In genomic region chr1:114669562-114670082, GRCh38 we compare ENCODE assay signal across 8 cellular contexts. TPM values are rescaled to one million over a fixed set of nuclear protein-coding genes. Genes with fewer than 3 reads are reported as not detected.
A peak's percentile ranks its signal among the peaks of the same experiment; 100 is the strongest.
DNase-seq lines count a peak whose midpoint lies in the region; ATAC-seq and TF ChIP-seq lines count a peak whose summit lies in the region.

A gene with protein sequence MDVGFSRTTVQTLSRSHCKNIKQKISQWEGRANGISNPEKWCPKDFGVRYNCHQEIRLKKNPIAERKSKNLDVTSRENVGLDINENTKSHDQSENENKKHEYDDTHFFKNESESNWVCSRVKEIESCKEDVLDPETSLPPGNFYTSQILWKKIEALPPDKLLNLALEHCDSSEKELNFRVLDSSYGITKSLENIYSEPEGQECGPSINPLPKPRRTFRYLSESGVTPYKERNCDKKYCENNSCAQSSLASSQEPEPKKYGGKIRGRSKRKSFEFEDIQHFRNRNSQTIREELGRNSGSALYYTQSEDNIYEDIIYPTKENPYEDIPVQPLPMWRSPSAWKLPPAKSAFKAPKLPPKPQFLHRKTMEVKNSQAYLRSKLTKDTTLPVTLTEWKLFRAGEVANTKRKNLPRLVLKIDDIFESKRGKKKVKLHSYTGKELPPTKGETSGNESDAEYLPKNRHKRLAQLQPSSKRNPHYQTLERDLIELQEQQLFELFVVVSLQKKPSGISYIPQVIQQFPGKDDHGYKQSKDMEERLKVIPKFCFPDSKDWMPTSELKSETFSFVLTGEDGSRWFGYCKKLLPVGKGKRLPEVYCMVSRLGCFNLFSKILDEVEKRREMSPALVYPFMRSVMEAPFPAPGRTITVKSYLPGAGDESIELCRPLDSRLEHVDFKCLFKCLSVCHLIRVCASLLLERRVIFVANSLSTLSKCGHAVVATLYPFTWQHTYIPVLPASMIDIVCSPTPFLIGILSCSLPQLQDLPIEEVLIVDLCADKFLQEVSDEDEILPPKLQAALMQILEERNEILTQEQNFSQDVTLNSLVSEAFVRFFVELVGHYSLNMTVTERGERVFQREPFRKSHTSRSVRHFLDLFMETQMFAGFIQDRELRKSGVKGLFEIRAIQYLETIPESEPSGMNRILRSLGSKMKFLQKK (minus strand): TSS chr1:114670049. CDS start chr1:114625984, 44,065 bp downstream.

- H3K4me3 Mint-ChIP-seq in activated CD4-positive, alpha-beta memory T cell treated with anti-CD3 and anti-CD28 coated beads for 36 hours: peak within 1 kb of the TSS; percentile 88

- H3K27ac Mint-ChIP-seq in activated CD4-positive, alpha-beta memory T cell treated with anti-CD3 and anti-CD28 coated beads for 36 hours: no peak within 1 kb of the TSS

- H3K9me2 ChIP-seq in hepatocyte (replicated peaks; ENCODE audit: insufficient read depth): no peaks in the 10 kb centered on the region

- H4K20me1 ChIP-seq in BLaER1 (no peaks in the 10 kb centered on the region), hepatocyte (ENCODE audit: insufficient read depth, poor library complexity, severe bottlenecking) (no peaks in the 10 kb centered on the region)

- no peak for TF ChIP-seq CTCF in hepatocyte (IDR thresholded peaks at IDR 0.05; ENCODE audit: poor library complexity)

- H3K27me3 Mint-ChIP-seq in activated CD4-positive, alpha-beta memory T cell treated with anti-CD3 and anti-CD28 coated beads for 36 hours: peaks cover 2% of the 10 kb centered on the region

- H3K9me3 Mint-ChIP-seq in activated CD4-positive, alpha-beta memory T cell treated with anti-CD3 and anti-CD28 coated beads for 36 hours: no peaks in the 10 kb centered on the region

- H2AFZ ChIP-seq in hepatocyte: peak within 1 kb of the TSS; percentile 66

- ATAC-seq in GM19023 (IDR thresholded peaks at IDR 0.05; ENCODE audit: unreplicated experiment): peak; percentile 65
- ATAC-seq in HG03135 (IDR thresholded peaks at IDR 0.05; ENCODE audit: unreplicated experiment): peak; percentile 67

- H3K4me2 ChIP-seq in BLaER1 (peak within 1 kb of the TSS; percentile 98), hepatocyte (peak within 1 kb of the TSS; percentile 78)

- H3K36me3 Mint-ChIP-seq in activated CD4-positive, alpha-beta memory T cell treated with anti-CD3 and anti-CD28 coated beads for 36 hours: no peaks in the 10 kb centered on the region

- H3K36me3 ChIP-seq in BLaER1 (no peaks in the 10 kb centered on the region), hepatocyte (replicated peaks; ENCODE audit: insufficient read depth, low read depth) (no peaks in the 10 kb centered on the region), skeletal muscle tissue (ENCODE audit: control insufficient read depth in 3 of 3, insufficient read depth in 3 of 3, low read length in 3 of 3) (peaks cover 17 to 33% (median 22%) of the 10 kb centered on the region in 3 donors)

- H3K27me3 ChIP-seq in BLaER1 (peaks cover 8% of the 10 kb centered on the region; the same call in 1 of the 2 replicates), hepatocyte (no peaks in the 10 kb centered on the region), skeletal muscle tissue (ENCODE audit: control insufficient read depth in 3 of 3, insufficient read depth in 3 of 3, low read length in 3 of 3) (no peaks in the 10 kb centered on the region)

- H3K4me1 ChIP-seq in BLaER1: peaks cover 7% of the 10 kb centered on the region
- H3K4me1 ChIP-seq in hepatocyte (ENCODE audit: insufficient read depth): no peaks in the 10 kb centered on the region
- H3K4me1 ChIP-seq in skeletal muscle tissue (ENCODE audit: control insufficient read depth in 3 of 3, insufficient read depth in 3 of 3, low read length in 3 of 3): peaks cover 14 to 34% (median 25%) of the 10 kb centered on the region in 3 donors

- H3K79me2 ChIP-seq in hepatocyte: peaks cover 6% of the 10 kb centered on the region

- CTCF ChIA-PET in activated CD4-positive, alpha-beta memory T cell treated with anti-CD3 and anti-CD28 coated beads for 36 hours (lab: Charles Lee): interaction anchor here (0.9 to 1.4 kb wide), 2 partner anchors 9 to 323 kb away, joined by 3 read pairs; no protein-coding TSS in a partner anchor

- no peaks in the 10 kb centered on the region for H3K9me3 ChIP-seq in BLaER1
- H3K9me3 ChIP-seq in hepatocyte (ENCODE audit: low read depth): no peaks in the 10 kb centered on the region
- H3K9me3 ChIP-seq in skeletal muscle tissue (ENCODE audit: control insufficient read depth in 3 of 3, low read length in 3 of 3): no peaks in the 10 kb centered on the region

- peak within 1 kb of the TSS; percentile 76 for H3K4me3 ChIP-seq in BLaER1
- H3K4me3 ChIP-seq in hepatocyte: peak within 1 kb of the TSS; percentile 88
- peak within 1 kb of the TSS; percentile 78 to 85 (median 83) for H3K4me3 ChIP-seq in skeletal muscle tissue (ENCODE audit: low read length in 3 of 3)

- 1% methylated on average over 21 of the region's 50 CpGs for WGBS in hepatocyte (ENCODE audit: low lambda C conversion rate, missing lambda C conversion rate)

- intact Hi-C loops in activated CD4-positive, alpha-beta memory T cell treated with anti-CD3 and anti-CD28 coated beads for 36 hours (cut with micrococcal nuclease): loop anchor here (1.0 to 5.0 kb wide), 4 partner anchors 47 to 393 kb away; partner anchors contain the start of genes BCAS2, CSDE1 and NRAS

- H3K9ac ChIP-seq in BLaER1 (peak within 1 kb of the TSS; percentile 69), skeletal muscle tissue (ENCODE audit: low read depth in 1 of 3, low read length in 3 of 3) (peak within 1 kb of the TSS; percentile 71 to 89 (median 87))

- POLR2A ChIA-PET in activated CD4-positive, alpha-beta memory T cell treated with anti-CD3 and anti-CD28 coated beads for 36 hours (lab: Charles Lee): interaction anchor here (1.4 to 1.8 kb wide), 2 partner anchors 46 to 159 kb away, joined by 3 to 5 read pairs; partner anchors contain the start of gene TRIM33

- peaks cover 7% of the 10 kb centered on the region for H3K4me1 Mint-ChIP-seq in activated CD4-positive, alpha-beta memory T cell treated with anti-CD3 and anti-CD28 coated beads for 36 hours (ENCODE audit: low read depth)

- H3K27ac ChIP-seq in BLaER1 (no peak within 1 kb of the TSS), hepatocyte (peak within 1 kb of the TSS; percentile 82), skeletal muscle tissue (ENCODE audit: low read depth, low read length) (peak within 1 kb of the TSS; percentile 87)

- DNase-seq in activated CD4-positive, alpha-beta memory T cell treated with anti-CD3 and anti-CD28 coated beads for 36 hours: no peak
- DNase-seq in hepatocyte (ENCODE audit: low spot score) (no peak), KG1 (lab: John Stamatoyannopoulos, UW) (no peak)
- DNase-seq in stimulated activated CD4-positive, alpha-beta T cell treated with anti-CD3 and anti-CD28 coated beads, Interleukin-4, amount 100 ng/mL, for 24 hours: no peak

RNA-seq across cellular contexts. Expression of the gene that starts here (rescaled TPM):
- under 1 TPM; 0.90 to 0.93 TPM for total RNA-seq in activated CD4-positive, alpha-beta memory T cell treated with anti-CD3 and anti-CD28 coated beads for 36 hours
- total RNA-seq in hepatocyte (3.0 and 5.6 TPM in 2 replicates), skeletal muscle tissue (7.8 TPM)
- polyA plus RNA-seq in hepatocyte: 1.4 and 1.8 TPM in 2 replicates
